2 cellular contexts compared by ENCODE assay signal in genomic region chr3:179348325-179349013, GRCh38.
TF ChIP-seq lines count a peak whose summit lies in the region.

No MANE protein-coding gene starts in this region.

TF ChIP-seq in SK-N-SH, 30 proteins besides CTCF, POLR2A, EP300 and RAD21 (continued from another document):
- TF ChIP-seq, protein P1, sequence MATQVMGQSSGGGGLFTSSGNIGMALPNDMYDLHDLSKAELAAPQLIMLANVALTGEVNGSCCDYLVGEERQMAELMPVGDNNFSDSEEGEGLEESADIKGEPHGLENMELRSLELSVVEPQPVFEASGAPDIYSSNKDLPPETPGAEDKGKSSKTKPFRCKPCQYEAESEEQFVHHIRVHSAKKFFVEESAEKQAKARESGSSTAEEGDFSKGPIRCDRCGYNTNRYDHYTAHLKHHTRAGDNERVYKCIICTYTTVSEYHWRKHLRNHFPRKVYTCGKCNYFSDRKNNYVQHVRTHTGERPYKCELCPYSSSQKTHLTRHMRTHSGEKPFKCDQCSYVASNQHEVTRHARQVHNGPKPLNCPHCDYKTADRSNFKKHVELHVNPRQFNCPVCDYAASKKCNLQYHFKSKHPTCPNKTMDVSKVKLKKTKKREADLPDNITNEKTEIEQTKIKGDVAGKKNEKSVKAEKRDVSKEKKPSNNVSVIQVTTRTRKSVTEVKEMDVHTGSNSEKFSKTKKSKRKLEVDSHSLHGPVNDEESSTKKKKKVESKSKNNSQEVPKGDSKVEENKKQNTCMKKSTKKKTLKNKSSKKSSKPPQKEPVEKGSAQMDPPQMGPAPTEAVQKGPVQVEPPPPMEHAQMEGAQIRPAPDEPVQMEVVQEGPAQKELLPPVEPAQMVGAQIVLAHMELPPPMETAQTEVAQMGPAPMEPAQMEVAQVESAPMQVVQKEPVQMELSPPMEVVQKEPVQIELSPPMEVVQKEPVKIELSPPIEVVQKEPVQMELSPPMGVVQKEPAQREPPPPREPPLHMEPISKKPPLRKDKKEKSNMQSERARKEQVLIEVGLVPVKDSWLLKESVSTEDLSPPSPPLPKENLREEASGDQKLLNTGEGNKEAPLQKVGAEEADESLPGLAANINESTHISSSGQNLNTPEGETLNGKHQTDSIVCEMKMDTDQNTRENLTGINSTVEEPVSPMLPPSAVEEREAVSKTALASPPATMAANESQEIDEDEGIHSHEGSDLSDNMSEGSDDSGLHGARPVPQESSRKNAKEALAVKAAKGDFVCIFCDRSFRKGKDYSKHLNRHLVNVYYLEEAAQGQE (IDR thresholded peaks at IDR 0.05; ENCODE audit: low read depth, low read length): no peak
- TF ChIP-seq GATA2 (CRISPR knock-in tag; IDR thresholded peaks at IDR 0.05) (no peak), IRF3 (IDR thresholded peaks at IDR 0.05; ENCODE audit: low read depth, low read length) (no peak), NFIC (IDR thresholded peaks at IDR 0.05; ENCODE audit: borderline replicate concordance) (no peak)

TF ChIP-seq in SK-N-SH treated with all-trans-retinoic acid at 6 μM for 48 hours, 23 proteins besides CTCF, POLR2A, EP300 and RAD21 (continued from another document):
- no peak for TF ChIP-seq TSHZ2 (CRISPR knock-in tag; IDR thresholded peaks at IDR 0.05)
- TF ChIP-seq RARB (CRISPR knock-in tag; IDR thresholded peaks at IDR 0.05): no peak
- no peak for TF ChIP-seq PATZ1 (CRISPR knock-in tag; IDR thresholded peaks at IDR 0.05; ENCODE audit: borderline replicate concordance)
